Comparison of ENCODE assay signal across 9 cellular contexts in genomic region chr1:7265771-7266371, GRCh38.
A peak's percentile ranks its signal among the peaks of the same experiment; 100 is the strongest.
DNase-seq lines count a peak whose midpoint lies in the region; ATAC-seq and FAIRE-seq lines count a peak whose summit lies in the region.
"Had no signal": no experiment of that assay in that cellular context is flagged by ENCODE, and none has a peak within 500 bp of the region (broad histone marks: within the 10 kb centered on the region; RNA-seq: fewer than 3 reads in every experiment).

No MANE protein-coding gene starts in this region.

- peak; percentile 33 for FAIRE-seq in HTR-8/SVneo (lab: Jason Lieb, UNC)

- ATAC-seq in HG02981 (IDR thresholded peaks at IDR 0.05; ENCODE audit: unreplicated experiment) (no peak), GM21717 (IDR thresholded peaks at IDR 0.05; ENCODE audit: unreplicated experiment) (no peak)

- DNase-seq in AG08396 (ENCODE audit: low spot score) (peak; percentile 57), HTR-8/SVneo (ENCODE audit: insufficient read length, low spot score) (peak; percentile 39), SW480 (ENCODE audit: low spot score) (peak; percentile 96), hepatic stellate cell (ENCODE audit: low spot score) (peak; percentile 54)
- no peak for DNase-seq in stimulated activated naive CD4-positive, alpha-beta T cell (lab: John Stamatoyannopoulos, UW)
- no peak for DNase-seq in activated naive CD4-positive, alpha-beta T cell treated with Interleukin-2 at 50 U/mL for 16 hours
- DNase-seq: activated naive CD4-positive, alpha-beta T cell treated with anti-CD3 and anti-CD28 coated beads, Interleukin-2, amount 50 U/mL, for 16 hours had no signal

Comparison
In these comparisons a context has a peak if more than half of its experiments do, and no peak if none do; other contexts are left out.
1. DNase-seq: peak in AG08396 (single experiment), HTR-8/SVneo (single experiment), SW480 (single experiment) and hepatic stellate cell (single experiment); none in stimulated activated naive CD4-positive, alpha-beta T cell (0 of 6) and activated naive CD4-positive, alpha-beta T cell treated with Interleukin-2 at 50 U/mL for 16 hours (single experiment).